In the genomic region with DNA sequence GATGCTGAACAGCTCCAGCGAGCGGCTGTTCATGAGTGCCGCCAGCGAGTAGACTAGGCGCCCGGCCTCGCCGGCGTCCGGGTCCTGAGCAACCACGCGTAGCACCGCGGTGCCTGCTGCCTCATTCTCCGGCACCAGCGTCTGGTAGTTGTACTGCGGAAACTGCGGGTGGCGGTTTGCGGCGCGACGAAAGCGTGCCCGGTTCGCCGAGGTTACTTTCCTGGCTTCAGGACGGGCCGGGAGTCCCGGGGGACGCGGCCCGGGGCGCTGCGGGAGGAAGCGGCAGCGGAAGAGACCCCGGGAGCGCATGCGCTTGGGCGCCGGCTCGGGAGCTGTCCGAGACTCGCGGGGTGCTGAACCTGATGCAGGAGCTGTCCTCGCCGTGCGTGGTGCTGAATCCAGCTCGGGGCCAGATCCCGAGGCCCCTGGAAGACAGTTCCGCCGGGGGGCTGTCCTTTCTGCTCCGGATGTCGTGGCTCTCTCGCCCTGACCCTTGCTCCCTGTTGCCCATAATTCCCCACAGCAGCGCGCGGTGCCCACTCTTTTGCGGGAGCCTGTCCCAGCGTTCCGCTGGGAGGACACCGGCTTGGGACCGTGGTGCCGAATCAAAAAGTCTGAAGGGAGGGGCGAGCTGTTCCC, we compare ENCODE assay signal across 8 cellular contexts. TPM values are rescaled to one million over a fixed set of nuclear protein-coding genes. Genes with fewer than 3 reads are reported as not detected.
DNase-seq lines count a peak whose midpoint lies in the region; ATAC-seq and TF ChIP-seq lines count a peak whose summit lies in the region.

No MANE protein-coding gene starts in this region.

- peak in 1 of 3 donors; percentile 9 for TF ChIP-seq CTCF in ovary (IDR thresholded peaks at IDR 0.05)
- TF ChIP-seq CTCF in tibial nerve (IDR thresholded peaks at IDR 0.05) = peak in 1 of 5 experiments; percentile 10

- H3K9me3 ChIP-seq in ES-I3 (ENCODE audit: control insufficient read depth, insufficient read depth, low read length) (no peaks in the 10 kb centered on the region), ovary (no peaks in the 10 kb centered on the region), tibial nerve (no peaks in the 10 kb centered on the region)

- TF ChIP-seq POLR2A in ovary (IDR thresholded peaks at IDR 0.05) (no peak), tibial nerve (IDR thresholded peaks at IDR 0.05) (no peak)

- H3K9ac ChIP-seq in ES-I3 (ENCODE audit: low read depth, low read length) = peak overlapping the region; percentile 53; the same call in 1 of the 2 replicates

- H3K36me3 ChIP-seq in ES-I3 (ENCODE audit: insufficient read depth, low read length) (no peaks in the 10 kb centered on the region), ovary (no peaks in the 10 kb centered on the region), tibial nerve (no peaks in the 10 kb centered on the region)

- H3K27ac ChIP-seq in ovary (no peak overlapping the region), tibial nerve (no peak overlapping the region)

- 1 to 4% (median 2%) methylated on average over 61 to 66 of the region's 66 CpGs for WGBS in ovary, 3 donors
- 1 to 3% methylated on average over 32 to 64 of the region's 66 CpGs for WGBS in tibial nerve, 2 donors

- intact Hi-C loops in ovary (cut with DNase I) = no loop called here

- TF ChIP-seq EP300 in ovary (IDR thresholded peaks at IDR 0.05) = no peak
- peak in 1 of 2 donors; percentile 51 for TF ChIP-seq EP300 in tibial nerve (IDR thresholded peaks at IDR 0.05)

- H3K27me3 ChIP-seq in ovary = no peaks in the 10 kb centered on the region
- H3K27me3 ChIP-seq in tibial nerve = peaks cover 0 to 20% of the 10 kb centered on the region in 2 donors

- no peak for ATAC-seq in HG03135 (IDR thresholded peaks at IDR 0.05; ENCODE audit: unreplicated experiment)
- ATAC-seq in HG03571 (IDR thresholded peaks at IDR 0.05; ENCODE audit: unreplicated experiment) = no peak

- DNase-seq in OCI-M1 (lab: John Stamatoyannopoulos, UW) (peak; percentile 77), globus pallidus (ENCODE audit: low spot score) (peak; percentile 45), ovary (peak; percentile 57 to 87 (median 75)), tibial nerve (ENCODE audit: low spot score in 2 of 2) (peak; percentile 46 to 63)
- peak; percentile 60 for DNase-seq in activated gamma-delta T cell treated with anti-CD3 and anti-CD28 coated beads, Interleukin-2, amount 50 U/mL, for 16 hours (ENCODE audit: low read depth)

- H3K4me3 ChIP-seq in ovary (peak overlapping the region; percentile 1), tibial nerve (peak overlapping the region; percentile 11 to 43 (median 38))

- peaks cover 11% of the 10 kb centered on the region for H3K4me1 ChIP-seq in ES-I3 (ENCODE audit: insufficient read depth, low read length)
- H3K4me1 ChIP-seq in ovary (ENCODE audit: insufficient read depth) = peaks cover 10% of the 10 kb centered on the region
- peaks cover 0 to 36% (median 8%) of the 10 kb centered on the region in 4 donors for H3K4me1 ChIP-seq in tibial nerve

RNA-seq across cellular contexts. Expression of a gene that starts 1.1 kb away (rescaled TPM):
- total RNA-seq in ovary (1 to 10 TPM in 3 of 7 donors, under 1 TPM in 4; 0.23 to 3.4 (median 0.92) TPM), tibial nerve (10 to 100 TPM in 1 of 4 donors, 1 to 10 TPM in 2, under 1 TPM in 1; 0.87 to 13.5 (median 1.5) TPM)
- polyA plus RNA-seq in ovary = under 1 TPM; 0.48 to 0.69 TPM

RNA-seq across cellular contexts. Expression of a gene that starts 24.1 kb away (rescaled TPM):
- total RNA-seq in ovary (10 to 100 TPM; 30.5 to 58.6 (median 36.3) TPM), tibial nerve (10 to 100 TPM; 32.4 to 88.5 (median 51.8) TPM)
- 10 to 100 TPM in 1 of 2 donors, 1 to 10 TPM in 1; 8.0 to 23.2 TPM for polyA plus RNA-seq in ovary

RNA-seq across cellular contexts. Expression of a gene that starts 26.4 kb away (rescaled TPM):
- total RNA-seq in ovary (10 to 100 TPM in 4 of 7 donors, 1 to 10 TPM in 3; 7.9 to 19.1 (median 10.5) TPM), tibial nerve (10 to 100 TPM; 13.8 to 26.4 (median 15.9) TPM)
- 10 to 100 TPM in 1 of 2 donors, 1 to 10 TPM in 1; 8.7 to 14.5 TPM for polyA plus RNA-seq in ovary

RNA-seq across cellular contexts. Expression of a gene that starts 40.1 kb away (rescaled TPM):
- not detected for total RNA-seq in ovary
- polyA plus RNA-seq in ovary = not detected
- not detected for total RNA-seq in tibial nerve

RNA-seq across cellular contexts. Expression of a gene that starts 52.2 kb away (rescaled TPM):
- total RNA-seq in ovary (100 to 1,000 TPM; 102 to 153 (median 113) TPM), tibial nerve (100 to 1,000 TPM; 143 to 196 (median 186) TPM)
- 100 to 1,000 TPM; 118 to 141 TPM for polyA plus RNA-seq in ovary
